In genomic region chr20:10597637-10598036, GRCh38 we compare ENCODE assay signal across 18 cellular contexts.
"Had no signal": no experiment of that assay in that cellular context is flagged by ENCODE, and none has a peak within 500 bp of the region (broad histone marks: within the 10 kb centered on the region; RNA-seq: fewer than 3 reads in every experiment).

No MANE protein-coding gene starts in this region.

- H3K36me3 ChIP-seq: pancreas, tibial artery had no signal

- DNase-seq: activated CD4-positive, alpha-beta memory T cell treated with anti-CD3 and anti-CD28 coated beads for 36 hours; activated CD4-positive, alpha-beta T cell treated with anti-CD3 and anti-CD28 coated beads for 36 hours; activated naive CD4-positive, alpha-beta T cell treated with Interleukin-2 at 50 U/mL for 16 hours; activated naive CD8-positive, alpha-beta T cell treated with anti-CD3 and anti-CD28 coated beads, Interleukin-2, amount 10 ng/mL, durations not matched to agents 7 days and 5 days; activated T-cell treated with anti-CD3 and anti-CD28 coated beads for 4 hours; cortex of kidney; effector CD4-positive, alpha-beta T cell; immature natural killer cell; naive thymus-derived CD4-positive, alpha-beta T cell; pancreas; stimulated activated CD4-positive, alpha-beta T cell treated with anti-CD3 and anti-CD28 coated beads, Interleukin-12 subunit alpha, Interleukin-12 subunit beta, amount 100 ng/mL, for 4 hours; stimulated activated CD4-positive, alpha-beta T cell treated with anti-CD3 and anti-CD28 coated beads, Interleukin-1b, Interleukin-23, amount 100 ng/mL, for 48 hours; stimulated activated CD8-positive, alpha-beta memory T cell treated with anti-CD3 and anti-CD28 coated beads, Interleukin-4, amount 100 ng/mL, for 48 hours; stimulated activated naive CD4-positive, alpha-beta T cell; tibial artery had no signal

- H3K27ac ChIP-seq: pancreas had no signal

- H3K4me3 ChIP-seq: mucosa of descending colon, pancreas, tibial artery had no signal

- H3K9me3 ChIP-seq: mucosa of descending colon, pancreas, tibial artery had no signal

- H3K27me3 ChIP-seq: pancreas, tibial artery had no signal

- FAIRE-seq: pancreas, TTC549, urothelium cell line had no signal

- H3K4me1 ChIP-seq: pancreas had no signal
